ENCODE assay signal across 8 cellular contexts in the genomic region with DNA sequence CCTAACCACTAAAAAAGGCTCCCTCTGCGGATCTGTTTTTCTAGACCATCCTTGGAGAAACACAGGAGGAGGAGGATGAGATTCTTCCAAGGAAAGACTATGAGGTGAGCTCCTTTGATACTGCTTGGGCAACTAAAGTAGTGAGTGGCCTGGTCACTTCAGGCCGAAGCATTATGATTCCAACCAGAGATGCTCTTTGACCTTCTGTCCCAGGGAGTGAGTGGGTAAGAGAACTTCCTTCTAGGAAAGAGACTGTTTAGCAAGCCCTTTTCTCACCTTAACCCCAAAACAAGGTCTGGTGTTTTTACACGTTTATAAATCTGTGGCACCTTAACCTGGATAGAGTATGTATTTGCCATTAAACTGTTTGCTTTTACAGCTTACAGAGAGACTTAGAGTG. TPM values are rescaled to one million over a fixed set of nuclear protein-coding genes. Genes with fewer than 3 reads are reported as not detected.
DNase-seq lines count a peak whose midpoint lies in the region; ATAC-seq and TF ChIP-seq lines count a peak whose summit lies in the region.

No MANE protein-coding gene starts in this region.

- no peak for DNase-seq in activated T-cell treated with anti-CD3 and anti-CD28 coated beads, Interleukin-2, amount 50 U/mL, for 4 hours
- DNase-seq in activated T-cell treated with anti-CD3 and anti-CD28 coated beads for 4 hours = no peak
- DNase-seq in astrocyte of the spinal cord (ENCODE audit: low read depth, low spot score) = no peak
- no peak for DNase-seq in lower lobe of right lung
- DNase-seq in HUDEP-2 (lab: John Stamatoyannopoulos, UW; ENCODE audit: unreplicated experiment in 76 of 76) = no peak
- no peak for DNase-seq in GM19238 (ENCODE audit: insufficient read length, low spot score)
- no peak for DNase-seq in NCI-H69 (lab: John Stamatoyannopoulos, UW)

- no peak for ATAC-seq in activated T-cell treated with anti-CD3 and anti-CD28 coated beads, Interleukin-2, amount 50 U/mL, for 4 hours
- no peak for ATAC-seq in lower lobe of right lung

- no peaks in the 10 kb centered on the region for H3K9me3 ChIP-seq in lower lobe of right lung
- no peaks in the 10 kb centered on the region for H3K9me3 ChIP-seq in thymus (ENCODE audit: control insufficient read depth)

- H3K36me3 ChIP-seq in lower lobe of right lung (peaks cover 43% of the 10 kb centered on the region), thymus (ENCODE audit: control insufficient read depth, insufficient read depth) (peaks cover 10% of the 10 kb centered on the region)

- in situ Hi-C loops in astrocyte of the spinal cord (cut with HindIII; ENCODE audit: low sequenced_read_pairs) = no loop called here

- 79% methylated on average over 3 of the region's 3 CpGs for WGBS in thymus

- intact Hi-C loops in lower lobe of right lung (cut with DNase I) = no loop called here

- H3K27ac ChIP-seq in lower lobe of right lung (peak overlapping the region; percentile 96), thymus (ENCODE audit: low read depth) (peak overlapping the region; percentile 91)

- H3K9me3 Mint-ChIP-seq in activated T-cell treated with anti-CD3 and anti-CD28 coated beads, Interleukin-2, amount 50 U/mL, for 4 hours = no peaks in the 10 kb centered on the region

- H3K4me3 Mint-ChIP-seq in activated T-cell treated with anti-CD3 and anti-CD28 coated beads, Interleukin-2, amount 50 U/mL, for 4 hours = peak overlapping the region; percentile 94

- H3K4me1 ChIP-seq in lower lobe of right lung (peaks cover 58% of the 10 kb centered on the region), thymus (ENCODE audit: control insufficient read depth, insufficient read depth, low read length) (peaks cover 28% of the 10 kb centered on the region)

- peak overlapping the region; percentile 61 for H3K4me3 ChIP-seq in astrocyte of the spinal cord (ENCODE audit: low read depth, low read length)
- H3K4me3 ChIP-seq in lower lobe of right lung = peak overlapping the region; percentile 82
- no peak overlapping the region for H3K4me3 ChIP-seq in thymus (ENCODE audit: low read length)

- peaks cover 7% of the 10 kb centered on the region for H3K36me3 Mint-ChIP-seq in activated T-cell treated with anti-CD3 and anti-CD28 coated beads, Interleukin-2, amount 50 U/mL, for 4 hours (ENCODE audit: insufficient read depth)

- H3K27me3 Mint-ChIP-seq in activated T-cell treated with anti-CD3 and anti-CD28 coated beads, Interleukin-2, amount 50 U/mL, for 4 hours (ENCODE audit: low read depth) = no peaks in the 10 kb centered on the region

- TF ChIP-seq CTCF in astrocyte of the spinal cord (IDR thresholded peaks at IDR 0.05; ENCODE audit: low read depth, low read length) = no peak
- TF ChIP-seq CTCF in lower lobe of right lung (IDR thresholded peaks at IDR 0.05) = no peak

- no peaks in the 10 kb centered on the region for H3K27me3 ChIP-seq in lower lobe of right lung (ENCODE audit: low read depth)
- no peaks in the 10 kb centered on the region for H3K27me3 ChIP-seq in thymus (ENCODE audit: control insufficient read depth, insufficient read depth)

- H3K4me1 Mint-ChIP-seq in activated T-cell treated with anti-CD3 and anti-CD28 coated beads, Interleukin-2, amount 50 U/mL, for 4 hours (ENCODE audit: low read depth) = peaks cover 55% of the 10 kb centered on the region

RNA-seq across cellular contexts. Expression of gene CLCN6, which starts 1.1 kb away (rescaled TPM):
- total RNA-seq in activated T-cell treated with anti-CD3 and anti-CD28 coated beads, Interleukin-2, amount 50 U/mL, for 4 hours = 10 to 100 TPM in 2 of 3 donors, 1 to 10 TPM in 1; 8.6 to 13.5 (median 10.7) TPM
- total RNA-seq in lower lobe of right lung = 29.2 TPM
- polyA plus RNA-seq in thymus = 9.2 TPM

RNA-seq across cellular contexts. Expression of gene MTHFR, which starts 1.3 kb away (rescaled TPM):
- 10 to 100 TPM; 13.1 to 17.0 (median 14.9) TPM for total RNA-seq in activated T-cell treated with anti-CD3 and anti-CD28 coated beads, Interleukin-2, amount 50 U/mL, for 4 hours
- 45.4 TPM for total RNA-seq in lower lobe of right lung
- polyA plus RNA-seq in thymus = 11.7 TPM

RNA-seq across cellular contexts. Expression of gene NPPA, which starts 40.5 kb away (rescaled TPM):
- total RNA-seq in activated T-cell treated with anti-CD3 and anti-CD28 coated beads, Interleukin-2, amount 50 U/mL, for 4 hours = not detected
- total RNA-seq in lower lobe of right lung = 2.6 TPM
- 5.9 TPM for polyA plus RNA-seq in thymus

RNA-seq across cellular contexts. Expression of gene C1orf167, which starts 45.1 kb away (rescaled TPM):
- total RNA-seq in activated T-cell treated with anti-CD3 and anti-CD28 coated beads, Interleukin-2, amount 50 U/mL, for 4 hours = not detected
- 2.2 TPM for total RNA-seq in lower lobe of right lung
- 1.5 TPM for polyA plus RNA-seq in thymus

RNA-seq across cellular contexts. Expression of gene NPPB, which starts 51.7 kb away (rescaled TPM):
- total RNA-seq in activated T-cell treated with anti-CD3 and anti-CD28 coated beads, Interleukin-2, amount 50 U/mL, for 4 hours = not detected
- not detected for total RNA-seq in lower lobe of right lung
- 1.7 TPM for polyA plus RNA-seq in thymus
